In the genomic region with DNA sequence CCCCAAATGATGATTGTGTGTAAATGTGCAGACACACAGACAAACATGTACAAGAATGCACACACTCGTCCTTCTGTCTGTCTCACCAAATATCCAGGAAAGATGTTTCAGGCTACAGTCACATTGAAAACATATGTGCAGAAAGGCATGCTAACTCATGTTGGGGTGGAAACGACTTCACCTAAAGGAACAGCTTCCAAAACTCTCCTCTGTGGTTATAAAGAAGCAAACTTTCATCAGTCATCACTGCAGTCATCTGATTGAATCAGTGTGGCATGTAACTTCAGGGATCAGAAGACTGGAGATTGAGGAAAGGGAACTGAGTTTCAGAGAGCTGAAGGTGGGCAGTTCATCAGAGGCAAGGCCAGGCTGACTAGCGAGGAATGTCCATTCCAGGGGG, we compare ENCODE assay signal across 17 cellular contexts.
A peak's percentile ranks its signal among the peaks of the same experiment; 100 is the strongest.
DNase-seq lines count a peak whose midpoint lies in the region; ATAC-seq and TF ChIP-seq lines count a peak whose summit lies in the region.
"Had no signal": no experiment of that assay in that cellular context is flagged by ENCODE, and none has a peak within 500 bp of the region (broad histone marks: within the 10 kb centered on the region; RNA-seq: fewer than 3 reads in every experiment).

No MANE protein-coding gene starts in this region.

- no peak overlapping the region for H3K9ac ChIP-seq in BLaER1 treated with 17β-estradiol and CSF1 and Interleukin-3, amounts not matched to agents 10 nM and 100 nM
- no peak overlapping the region for H3K9ac ChIP-seq in fibroblast of lung (ENCODE audit: insufficient read depth, low read length)

- no peaks in the 10 kb centered on the region for H3K36me3 Mint-ChIP-seq in nephron (ENCODE audit: low read depth)
- peaks cover 2% of the 10 kb centered on the region for H3K36me3 Mint-ChIP-seq in activated CD8-positive, alpha-beta T cell treated with anti-CD3 and anti-CD28 coated beads for 36 hours (ENCODE audit: low read depth)

- no peaks in the 10 kb centered on the region for H3K36me3 ChIP-seq in BLaER1 treated with 17β-estradiol and CSF1 and Interleukin-3, amounts not matched to agents 10 nM and 100 nM
- no peaks in the 10 kb centered on the region for H3K36me3 ChIP-seq in HEK293 (ENCODE audit: control insufficient read depth in 2 of 2, insufficient read depth in 1 of 2, low read length in 2 of 2)
- H3K36me3 ChIP-seq in fibroblast of lung (ENCODE audit: control insufficient read depth, insufficient read depth, low read length): no peaks in the 10 kb centered on the region
- H3K36me3 ChIP-seq: SJCRH30 had no signal

- H3K27ac ChIP-seq in BLaER1 treated with 17β-estradiol and CSF1 and Interleukin-3, amounts not matched to agents 10 nM and 100 nM: no peak overlapping the region
- H3K27ac ChIP-seq in HEK293 (ENCODE audit: extremely low read depth, low read depth, low read length) (no peak overlapping the region), fibroblast of lung (ENCODE audit: insufficient read depth, low read length) (no peak overlapping the region)
- H3K27ac ChIP-seq: SJCRH30 had no signal

- CTCF ChIA-PET in HEK293 (lab: Yijun Ruan, JAX): interaction anchor here (0.6 kb wide), 1 partner anchor 75 kb away, joined by 3 read pairs; no protein-coding TSS in a partner anchor
- CTCF ChIA-PET in activated CD8-positive, alpha-beta T cell treated with anti-CD3 and anti-CD28 coated beads for 36 hours (lab: Charles Lee): interaction anchor here (0.8 kb wide), 1 partner anchor 18 kb away, joined by 3 read pairs; no protein-coding TSS in a partner anchor

- no peak overlapping the region for H3K4me3 Mint-ChIP-seq in nephron
- H3K4me3 Mint-ChIP-seq in activated CD8-positive, alpha-beta T cell treated with anti-CD3 and anti-CD28 coated beads for 36 hours: no peak overlapping the region

- H3K4me1 ChIP-seq in BLaER1 treated with 17β-estradiol and CSF1 and Interleukin-3, amounts not matched to agents 10 nM and 100 nM: peaks cover 10 to 22% (median 14%) of the 10 kb centered on the region in 10 experiments; a peak in 15 of 20 replicates
- peaks cover 13% of the 10 kb centered on the region for H3K4me1 ChIP-seq in HEK293 (ENCODE audit: control insufficient read depth, insufficient read depth, low read length)
- H3K4me1 ChIP-seq in fibroblast of lung (ENCODE audit: control insufficient read depth, extremely low read depth, insufficient read depth, low read length): peaks cover 9% of the 10 kb centered on the region

- DNase-seq in fibroblast of lung (ENCODE audit: low read depth in 2 of 2) (peak in 1 of 2 donors; percentile 23), NCI-H345 (lab: John Stamatoyannopoulos, UW) (no peak), NCI-H187 (lab: John Stamatoyannopoulos, UW) (no peak)
- DNase-seq in activated CD8-positive, alpha-beta T cell treated with anti-CD3 and anti-CD28 coated beads for 36 hours: no peak
- DNase-seq: GDM1, GOT3, HCEC 1CT, NCI-H1105, NCI-H146, NCI-H2029 treated with DMSO at 0.1 percent for 48 hours, NCI-H2171 treated with DMSO at 0.1 percent for 48 hours, NCI-H446, NCI-H526, SJCRH30 had no signal

- peak overlapping the region in 8 of 11 experiments; percentile 20 to 40 (median 34); a peak in 8 of 22 replicates for H3K4me2 ChIP-seq in BLaER1 treated with 17β-estradiol and CSF1 and Interleukin-3, amounts not matched to agents 10 nM and 100 nM
- peak overlapping the region; percentile 18 for H3K4me2 ChIP-seq in fibroblast of lung (ENCODE audit: extremely low read depth, insufficient read depth, low read length)

- peaks cover 19% of the 10 kb centered on the region for H3K27me3 Mint-ChIP-seq in nephron (ENCODE audit: low read depth)
- H3K27me3 Mint-ChIP-seq in activated CD8-positive, alpha-beta T cell treated with anti-CD3 and anti-CD28 coated beads for 36 hours: no peaks in the 10 kb centered on the region

- no peaks in the 10 kb centered on the region for H4K20me1 ChIP-seq in BLaER1 treated with 17β-estradiol and CSF1 and Interleukin-3, amounts not matched to agents 10 nM and 100 nM
- no peaks in the 10 kb centered on the region for H4K20me1 ChIP-seq in fibroblast of lung (ENCODE audit: control insufficient read depth, extremely low read depth, insufficient read depth, low read length)

- H3K9me3 Mint-ChIP-seq in nephron: no peaks in the 10 kb centered on the region
- H3K9me3 Mint-ChIP-seq in activated CD8-positive, alpha-beta T cell treated with anti-CD3 and anti-CD28 coated beads for 36 hours: no peaks in the 10 kb centered on the region

- no peaks in the 10 kb centered on the region for H3K9me3 ChIP-seq in BLaER1 treated with 17β-estradiol and CSF1 and Interleukin-3, amounts not matched to agents 10 nM and 100 nM (replicated peaks in 1 of 11)
- H3K9me3 ChIP-seq in HEK293 (ENCODE audit: control insufficient read depth, insufficient read depth, low read depth, low read length) (no peaks in the 10 kb centered on the region), fibroblast of lung (ENCODE audit: control insufficient read depth, insufficient read depth, low read depth, low read length) (no peaks in the 10 kb centered on the region)
- H3K9me3 ChIP-seq: SJCRH30 had no signal

- H3K79me2 ChIP-seq in fibroblast of lung (ENCODE audit: control insufficient read depth, insufficient read depth, low read length): no peaks in the 10 kb centered on the region

- no peak overlapping the region for H2AFZ ChIP-seq in fibroblast of lung (ENCODE audit: low read length)

- H3K27ac Mint-ChIP-seq in nephron: peak overlapping the region in 2 of 3 experiments; percentile 55 to 88
- no peak overlapping the region for H3K27ac Mint-ChIP-seq in activated CD8-positive, alpha-beta T cell treated with anti-CD3 and anti-CD28 coated beads for 36 hours

- no peaks in the 10 kb centered on the region for H3K27me3 ChIP-seq in BLaER1 treated with 17β-estradiol and CSF1 and Interleukin-3, amounts not matched to agents 10 nM and 100 nM
- no peaks in the 10 kb centered on the region for H3K27me3 ChIP-seq in fibroblast of lung (ENCODE audit: control insufficient read depth, insufficient read depth, low read length)
- H3K27me3 ChIP-seq: SJCRH30 had no signal

- intact Hi-C loops in activated CD8-positive, alpha-beta T cell treated with anti-CD3 and anti-CD28 coated beads for 36 hours (cut with micrococcal nuclease): loop anchor here (10.0 kb wide), 1 partner anchor 410 kb away; no protein-coding TSS in a partner anchor

- POLR2A ChIA-PET in HEK293 (lab: Yijun Ruan, JAX): no interaction called here
- POLR2A ChIA-PET in activated CD8-positive, alpha-beta T cell treated with anti-CD3 and anti-CD28 coated beads for 36 hours (lab: Charles Lee): no interaction called here

- peaks cover 49% of the 10 kb centered on the region for H3K4me1 Mint-ChIP-seq in nephron
- peaks cover 48% of the 10 kb centered on the region for H3K4me1 Mint-ChIP-seq in activated CD8-positive, alpha-beta T cell treated with anti-CD3 and anti-CD28 coated beads for 36 hours (ENCODE audit: low read depth)

- ATAC-seq in activated CD8-positive, alpha-beta T cell treated with anti-CD3 and anti-CD28 coated beads for 36 hours: no peak

- no peak overlapping the region for H3K4me3 ChIP-seq in BLaER1 treated with 17β-estradiol and CSF1 and Interleukin-3, amounts not matched to agents 10 nM and 100 nM
- H3K4me3 ChIP-seq in HEK293 (ENCODE audit: low read depth, low read length) (no peak overlapping the region), fibroblast of lung (replicated peaks in 1 of 4; ENCODE audit: control extremely low read depth in 1 of 4, insufficient read depth in 1 of 4, low read depth in 3 of 4, low read length in 4 of 4) (no peak overlapping the region)
- H3K4me3 ChIP-seq: SJCRH30 had no signal

- TF ChIP-seq CTCF in HEK293 (tag by site-specific recombination; IDR thresholded peaks at IDR 0.05): no peak
- TF ChIP-seq CTCF in fibroblast of lung (conservative IDR thresholded peaks at IDR 0.05 in 1 of 2, IDR thresholded peaks at IDR 0.05 in 1 of 2; ENCODE audit: low read depth in 1 of 2, low read length in 2 of 2): no peak
- no peak for TF ChIP-seq CTCF in nephron (IDR thresholded peaks at IDR 0.05; ENCODE audit: unreplicated experiment in 3 of 3)
- no peak for TF ChIP-seq CTCF in activated CD8-positive, alpha-beta T cell treated with anti-CD3 and anti-CD28 coated beads for 36 hours (IDR thresholded peaks at IDR 0.05)

TF ChIP-seq in HEK293, 187 proteins besides CTCF, POLR2A, EP300 and RAD21:
- peak; percentile 86; the same call in 1 of the 2 replicates for TF ChIP-seq MZF1 (tag by site-specific recombination; IDR thresholded peaks at IDR 0.05; ENCODE audit: borderline replicate concordance)
- TF ChIP-seq ZBTB17 (tag by site-specific recombination; IDR thresholded peaks at IDR 0.05): no peak
